Comparison of ENCODE assay signal across 7 cellular contexts in the genomic region with DNA sequence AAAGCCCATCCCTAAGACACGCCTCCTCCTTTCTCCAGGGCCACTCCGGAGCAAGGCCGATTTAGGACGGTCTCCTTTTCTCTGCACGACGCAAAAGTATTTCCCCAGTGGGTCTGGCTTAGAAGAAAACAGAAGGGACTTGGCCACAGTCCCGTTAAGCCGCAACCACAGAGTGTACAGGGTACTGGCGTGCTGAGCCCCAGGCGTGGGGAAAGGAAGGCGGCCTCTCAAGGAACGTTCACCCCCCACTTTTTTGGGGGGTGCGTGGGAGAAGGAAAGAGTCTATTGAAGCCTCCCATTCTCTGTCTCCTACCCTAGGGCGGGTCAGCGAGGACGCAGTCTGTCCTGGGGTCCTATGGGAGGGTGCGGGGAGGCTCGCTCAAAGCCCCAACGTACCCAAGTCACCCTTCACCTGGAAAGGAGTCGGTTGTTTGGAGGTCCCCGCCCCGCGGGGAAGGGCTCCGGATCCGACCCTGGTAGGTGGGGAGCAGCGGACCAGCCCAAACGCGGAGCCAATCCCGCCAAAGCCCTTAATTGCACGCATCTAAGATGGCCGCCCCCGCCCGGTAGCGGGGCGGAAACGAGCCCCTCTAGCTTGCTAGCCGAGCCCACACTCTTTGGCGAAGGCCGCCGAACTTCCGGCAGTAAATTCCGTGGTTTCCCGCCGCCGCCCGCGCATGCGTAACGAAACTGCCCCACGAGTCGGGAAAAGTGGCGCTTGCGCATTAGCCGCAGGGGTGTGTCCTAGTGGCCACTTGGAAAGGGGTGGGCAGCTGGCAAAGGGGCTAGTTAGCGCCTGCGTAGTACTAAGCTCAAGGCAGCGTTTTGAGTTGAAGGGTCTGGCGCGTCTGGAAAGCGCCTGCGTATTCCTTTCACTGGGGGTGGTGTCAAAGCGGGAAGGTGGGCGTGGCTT. TPM values are rescaled to one million over a fixed set of nuclear protein-coding genes. Genes with fewer than 3 reads are reported as not detected.
A peak's percentile ranks its signal among the peaks of the same experiment; 100 is the strongest.
DNase-seq lines count a peak whose midpoint lies in the region; ATAC-seq, FAIRE-seq and TF ChIP-seq lines count a peak whose summit lies in the region.

A gene with protein sequence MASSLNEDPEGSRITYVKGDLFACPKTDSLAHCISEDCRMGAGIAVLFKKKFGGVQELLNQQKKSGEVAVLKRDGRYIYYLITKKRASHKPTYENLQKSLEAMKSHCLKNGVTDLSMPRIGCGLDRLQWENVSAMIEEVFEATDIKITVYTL (minus strand): TSS at position 434 of the 913 bp plus-strand sequence. CDS start 722 bp downstream, outside the sequence.

- peaks cover 21% of the 10 kb centered on the region for H3K4me1 Mint-ChIP-seq in astrocyte (ENCODE audit: low read depth, unreplicated experiment)

- H3K4me2 ChIP-seq in astrocyte (ENCODE audit: low read length), result peak within 1 kb of the TSS; percentile 99

- no peaks in the 10 kb centered on the region for H3K9me3 Mint-ChIP-seq in astrocyte (ENCODE audit: unreplicated experiment)

- H3K79me2 ChIP-seq in astrocyte (ENCODE audit: insufficient read depth, low read length), result peaks cover 41% of the 10 kb centered on the region

- H2AFZ ChIP-seq in astrocyte (ENCODE audit: low read depth, low read length), result peak within 1 kb of the TSS; percentile 87

- no peaks in the 10 kb centered on the region for H3K27me3 Mint-ChIP-seq in astrocyte (ENCODE audit: low read depth, unreplicated experiment)

- TF ChIP-seq POLR2A in GM18505 (IDR thresholded peaks at IDR 0.05; ENCODE audit: borderline replicate concordance, extremely low read depth, insufficient read depth, insufficient read length), result peak; percentile 71

- peak within 1 kb of the TSS; percentile 99 for H3K9ac ChIP-seq in astrocyte (ENCODE audit: low read length)

- H3K36me3 ChIP-seq in astrocyte (ENCODE audit: insufficient read depth, low read length), result peaks cover 8% of the 10 kb centered on the region

- peak within 1 kb of the TSS; percentile 90 for H3K4me3 ChIP-seq in astrocyte (ENCODE audit: insufficient read depth, low read depth, low read length)

- H3K9me3 ChIP-seq in astrocyte (ENCODE audit: insufficient read depth, low read depth, low read length), result no peaks in the 10 kb centered on the region

- H3K36me3 Mint-ChIP-seq in astrocyte (ENCODE audit: low read depth, unreplicated experiment), result no peaks in the 10 kb centered on the region

- peak within 1 kb of the TSS; percentile 95 for H3K27ac ChIP-seq in astrocyte (ENCODE audit: low read depth, low read length)

- no peak for TF ChIP-seq CTCF in astrocyte (IDR thresholded peaks at IDR 0.05; ENCODE audit: insufficient read depth, low read depth, low read length)

- H3K4me1 ChIP-seq in astrocyte (ENCODE audit: insufficient read depth, low read length), result peaks cover 9% of the 10 kb centered on the region

- ATAC-seq in GM18505 (IDR thresholded peaks at IDR 0.05; ENCODE audit: unreplicated experiment) (peak; percentile 56), HG02973 (IDR thresholded peaks at IDR 0.05; ENCODE audit: unreplicated experiment) (peak; percentile 64)

- peak within 1 kb of the TSS; percentile 92 for H3K4me3 Mint-ChIP-seq in astrocyte (ENCODE audit: unreplicated experiment)

- H3K27me3 ChIP-seq in astrocyte (ENCODE audit: insufficient read depth, low read length), result no peaks in the 10 kb centered on the region

- DNase-seq in NCI-H2029 (lab: John Stamatoyannopoulos, UW) (peak; percentile 100), T-helper 22 cell (ENCODE audit: low read depth) (peak; percentile 99), astrocyte (ENCODE audit: low read depth) (peak; percentile 96), hepatic stellate cell (ENCODE audit: low spot score) (peak; percentile 98), renal cortical epithelial cell (ENCODE audit: low read depth) (peak; percentile 98)

- FAIRE-seq in astrocyte (lab: Jason Lieb, UNC), result no peak

- peak within 1 kb of the TSS; percentile 93 for H3K27ac Mint-ChIP-seq in astrocyte (ENCODE audit: unreplicated experiment)

- peaks cover 30% of the 10 kb centered on the region for H4K20me1 ChIP-seq in astrocyte (ENCODE audit: insufficient read depth, low read length)

RNA-seq across cellular contexts. Expression of the gene that starts here (rescaled TPM):
- total RNA-seq in astrocyte (10.6 and 14.3 TPM in 2 replicates), renal cortical epithelial cell (10.1 and 17.1 TPM in 2 replicates)

Comparison
In these comparisons a context has a peak if more than half of its experiments do, and no peak if none do; other contexts are left out.
1. Peak in every context shown above with its lines: DNase-seq, ATAC-seq, H3K4me3 ChIP-seq and H3K27ac ChIP-seq.